In the genomic region with DNA sequence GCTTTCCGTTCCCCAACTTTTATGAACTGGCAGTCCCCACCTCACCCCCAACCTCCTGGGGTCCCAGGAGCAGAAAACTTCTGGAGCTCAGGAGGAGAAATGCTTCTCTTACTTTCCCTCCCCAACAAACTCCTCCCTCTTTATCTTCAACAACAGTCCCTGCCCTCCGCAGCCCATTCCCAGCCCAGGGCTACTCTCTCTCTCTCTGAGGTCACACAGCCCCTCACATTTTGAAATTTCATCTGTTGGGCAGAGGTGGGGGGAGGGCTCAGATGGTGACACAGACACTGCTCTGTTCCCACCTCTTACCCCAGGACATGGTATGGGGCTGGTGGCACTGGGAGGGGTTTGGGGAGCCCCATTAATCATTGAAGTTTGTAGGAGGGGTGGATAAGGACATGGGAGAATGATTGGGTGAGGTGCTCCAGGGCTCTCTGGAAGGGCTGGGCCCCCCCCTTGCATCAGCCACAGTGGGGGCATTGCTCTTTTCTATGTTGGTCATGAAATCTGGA, we compare ENCODE assay signal across 15 cellular contexts. TPM values are rescaled to one million over a fixed set of nuclear protein-coding genes. Genes with fewer than 3 reads are reported as not detected.
DNase-seq lines count a peak whose midpoint lies in the region; ATAC-seq and TF ChIP-seq lines count a peak whose summit lies in the region.
"Had no signal": no experiment of that assay in that cellular context is flagged by ENCODE, and none has a peak within 500 bp of the region (broad histone marks: within the 10 kb centered on the region; RNA-seq: fewer than 3 reads in every experiment).

No MANE protein-coding gene starts in this region.

- peaks cover 59% of the 10 kb centered on the region for H3K4me1 ChIP-seq in CD8-positive, alpha-beta T cell (ENCODE audit: insufficient read depth, low read length)
- H3K4me1 ChIP-seq in naive thymus-derived CD4-positive, alpha-beta T cell (ENCODE audit: control insufficient read depth in 2 of 2, insufficient read depth in 2 of 2, low read length in 2 of 2) = peaks cover 45 to 47% of the 10 kb centered on the region in 2 donors
- H3K4me1 ChIP-seq: Caco-2, neural progenitor cell had no signal

- peak overlapping the region; percentile 17 for H3K4me3 ChIP-seq in CD8-positive, alpha-beta T cell (ENCODE audit: low read depth, low read length)
- H3K4me3 ChIP-seq in H7 (ENCODE audit: insufficient read depth, low read depth, low read length) = no peak overlapping the region
- no peak overlapping the region for H3K4me3 ChIP-seq in naive thymus-derived CD4-positive, alpha-beta T cell (ENCODE audit: low read length)
- H3K4me3 ChIP-seq: neural progenitor cell, thoracic aorta had no signal

- peaks cover 4% of the 10 kb centered on the region for H3K36me3 ChIP-seq in CD8-positive, alpha-beta T cell (ENCODE audit: insufficient read depth, low read length)
- no peaks in the 10 kb centered on the region for H3K36me3 ChIP-seq in H7 (replicated peaks; ENCODE audit: control insufficient read depth, insufficient read depth, low read length)
- H3K36me3 ChIP-seq in naive thymus-derived CD4-positive, alpha-beta T cell (ENCODE audit: control insufficient read depth in 2 of 3, insufficient read depth in 3 of 3, low read length in 3 of 3) = peaks cover under 1 to 41% (median 5%) of the 10 kb centered on the region in 3 experiments
- H3K36me3 ChIP-seq: neural progenitor cell, thoracic aorta had no signal

- H3K27me3 Mint-ChIP-seq in CD8-positive, alpha-beta T cell (ENCODE audit: low read depth) = no peaks in the 10 kb centered on the region
- H3K27me3 Mint-ChIP-seq in activated T-cell treated with anti-CD3 and anti-CD28 coated beads, Interleukin-2, amount 50 U/mL, for 4 hours (ENCODE audit: low read depth) = no peaks in the 10 kb centered on the region
- H3K27me3 Mint-ChIP-seq in naive thymus-derived CD4-positive, alpha-beta T cell = no peaks in the 10 kb centered on the region
- H3K27me3 Mint-ChIP-seq in MCF 10A (ENCODE audit: insufficient read depth, unreplicated experiment) = no peaks in the 10 kb centered on the region

- CTCF ChIA-PET in CD8-positive, alpha-beta T cell (lab: Charles Lee) = interaction anchor here (0.9 to 1.3 kb wide), 2 partner anchors 24 to 30 kb away, joined by 4 to 6 read pairs; no protein-coding TSS in a partner anchor
- CTCF ChIA-PET in naive thymus-derived CD4-positive, alpha-beta T cell (lab: Charles Lee) = interaction anchor here (0.6 to 1.0 kb wide), 3 partner anchors 28 to 58 kb away, joined by 3 to 5 read pairs (median 3); no protein-coding TSS in a partner anchor
- CTCF ChIA-PET in MCF 10A (lab: Yijun Ruan, JAX) = no interaction called here

- BruUV-seq in MCF 10A (replicated peaks; lab: Mats Ljungman, UMichigan) = no TSS peak

- H3K27ac Mint-ChIP-seq in CD8-positive, alpha-beta T cell = peak overlapping the region; percentile 98
- peak overlapping the region; percentile 64 to 95 (median 93) for H3K27ac Mint-ChIP-seq in naive thymus-derived CD4-positive, alpha-beta T cell
- H3K27ac Mint-ChIP-seq in MCF 10A (ENCODE audit: low read depth, unreplicated experiment) = no peak overlapping the region
- H3K27ac Mint-ChIP-seq: neural progenitor cell had no signal

- H3K4me1 Mint-ChIP-seq in CD8-positive, alpha-beta T cell (ENCODE audit: low read depth) = peaks cover 78% of the 10 kb centered on the region
- peaks cover 80% of the 10 kb centered on the region for H3K4me1 Mint-ChIP-seq in activated T-cell treated with anti-CD3 and anti-CD28 coated beads, Interleukin-2, amount 50 U/mL, for 4 hours (ENCODE audit: low read depth)
- H3K4me1 Mint-ChIP-seq in naive thymus-derived CD4-positive, alpha-beta T cell = peaks cover 30 to 80% (median 74%) of the 10 kb centered on the region in 7 donors
- peaks cover 6% of the 10 kb centered on the region for H3K4me1 Mint-ChIP-seq in MCF 10A (ENCODE audit: insufficient read depth, unreplicated experiment)
- H3K4me1 Mint-ChIP-seq: neural progenitor cell had no signal

- H3K27me3 ChIP-seq in CD8-positive, alpha-beta T cell (ENCODE audit: insufficient read depth, low read length) = no peaks in the 10 kb centered on the region
- peaks cover 17% of the 10 kb centered on the region for H3K27me3 ChIP-seq in H7 (ENCODE audit: control insufficient read depth, insufficient read depth, low read length)
- H3K27me3 ChIP-seq in naive thymus-derived CD4-positive, alpha-beta T cell (ENCODE audit: control insufficient read depth in 2 of 2, insufficient read depth in 2 of 2, low read length in 2 of 2) = no peaks in the 10 kb centered on the region

- no peak for ATAC-seq in CD8-positive, alpha-beta T cell
- peak; percentile 12 to 16 for ATAC-seq in activated T-cell treated with anti-CD3 and anti-CD28 coated beads, Interleukin-2, amount 50 U/mL, for 4 hours
- ATAC-seq in naive thymus-derived CD4-positive, alpha-beta T cell = no peak
- no peak for ATAC-seq in GM19452 (IDR thresholded peaks at IDR 0.05; ENCODE audit: unreplicated experiment)

- H3K36me3 Mint-ChIP-seq in CD8-positive, alpha-beta T cell = peaks cover 55% of the 10 kb centered on the region
- H3K36me3 Mint-ChIP-seq in activated T-cell treated with anti-CD3 and anti-CD28 coated beads, Interleukin-2, amount 50 U/mL, for 4 hours (ENCODE audit: insufficient read depth) = peaks cover 19% of the 10 kb centered on the region
- H3K36me3 Mint-ChIP-seq in naive thymus-derived CD4-positive, alpha-beta T cell = peaks cover 3 to 50% (median 13%) of the 10 kb centered on the region in 5 donors
- no peaks in the 10 kb centered on the region for H3K36me3 Mint-ChIP-seq in MCF 10A (ENCODE audit: insufficient read depth, unreplicated experiment)
- H3K36me3 Mint-ChIP-seq: neural progenitor cell had no signal

- DNase-seq in CD8-positive, alpha-beta T cell = no peak
- DNase-seq in H7 (peak; percentile 46), SKM-1 (lab: John Stamatoyannopoulos, UW; ENCODE audit: unreplicated experiment) (no peak), MCF 10A (ENCODE audit: unreplicated experiment) (no peak), NCI-H2196 treated with DMSO at 0.1 percent for 48 hours (lab: John Stamatoyannopoulos, UW; ENCODE audit: unreplicated experiment) (no peak)
- no peak for DNase-seq in activated T-cell treated with anti-CD3 and anti-CD28 coated beads, Interleukin-2, amount 50 U/mL, for 4 hours
- peak in 1 of 9 donors; percentile 28 for DNase-seq in naive thymus-derived CD4-positive, alpha-beta T cell
- DNase-seq: aorta, Caco-2, GF-D8, GOT3, NCI-H226 had no signal

- H3K9me3 ChIP-seq in CD8-positive, alpha-beta T cell (ENCODE audit: low read length) = no peaks in the 10 kb centered on the region
- H3K9me3 ChIP-seq in naive thymus-derived CD4-positive, alpha-beta T cell (ENCODE audit: control insufficient read depth in 2 of 3, low read length in 3 of 3) = no peaks in the 10 kb centered on the region
- H3K9me3 ChIP-seq: Caco-2, thoracic aorta had no signal

- H3K9me3 Mint-ChIP-seq in CD8-positive, alpha-beta T cell = no peaks in the 10 kb centered on the region
- H3K9me3 Mint-ChIP-seq in activated T-cell treated with anti-CD3 and anti-CD28 coated beads, Interleukin-2, amount 50 U/mL, for 4 hours = no peaks in the 10 kb centered on the region
- no peaks in the 10 kb centered on the region for H3K9me3 Mint-ChIP-seq in naive thymus-derived CD4-positive, alpha-beta T cell
- no peaks in the 10 kb centered on the region for H3K9me3 Mint-ChIP-seq in MCF 10A (ENCODE audit: unreplicated experiment)
- H3K9me3 Mint-ChIP-seq: neural progenitor cell had no signal

- H3K27ac ChIP-seq in CD8-positive, alpha-beta T cell (ENCODE audit: low read depth, low read length) = no peak overlapping the region
- H3K27ac ChIP-seq in naive thymus-derived CD4-positive, alpha-beta T cell (ENCODE audit: low read depth, low read length) = peak overlapping the region; percentile 79
- H3K27ac ChIP-seq: neural progenitor cell, thoracic aorta had no signal

- H3K4me3 Mint-ChIP-seq in CD8-positive, alpha-beta T cell = peak overlapping the region; percentile 51
- H3K4me3 Mint-ChIP-seq in activated T-cell treated with anti-CD3 and anti-CD28 coated beads, Interleukin-2, amount 50 U/mL, for 4 hours = peak overlapping the region; percentile 55
- peak overlapping the region; percentile 56 to 99 (median 88) for H3K4me3 Mint-ChIP-seq in naive thymus-derived CD4-positive, alpha-beta T cell
- H3K4me3 Mint-ChIP-seq in MCF 10A (ENCODE audit: unreplicated experiment) = no peak overlapping the region
- H3K4me3 Mint-ChIP-seq: neural progenitor cell had no signal

- TF ChIP-seq CTCF in CD8-positive, alpha-beta T cell (IDR thresholded peaks at IDR 0.05) = no peak
- TF ChIP-seq CTCF in MCF 10A (IDR thresholded peaks at IDR 0.05; ENCODE audit: unreplicated experiment) = no peak

- intact Hi-C loops in CD8-positive, alpha-beta T cell (cut with DNase I, micrococcal nuclease) = loop anchor here in 1 of 2 experiments (2.0 kb wide), 1 partner anchor 13 kb away; no protein-coding TSS in a partner anchor
- intact Hi-C loops in naive thymus-derived CD4-positive, alpha-beta T cell (cut with micrococcal nuclease) = loop anchor here in 1 of 2 donors (2.0 kb wide), 1 partner anchor 13 kb away; no protein-coding TSS in a partner anchor
- intact Hi-C loops in MCF 10A (cut with micrococcal nuclease) = no loop called here

- POLR2A ChIA-PET in CD8-positive, alpha-beta T cell (lab: Charles Lee) = interaction anchor here (0.8 to 7.4 kb wide), 6 partner anchors 8 to 30 kb away, joined by 3 to 83 read pairs (median 4); no protein-coding TSS in a partner anchor
- POLR2A ChIA-PET in naive thymus-derived CD4-positive, alpha-beta T cell (lab: Charles Lee) = interaction anchor here (0.8 to 9.2 kb wide), 6 partner anchors 9 to 59 kb away, joined by 3 to 439 read pairs (median 34); no protein-coding TSS in a partner anchor
- POLR2A ChIA-PET in MCF 10A (lab: Yijun Ruan, JAX) = no interaction called here

RNA-seq across cellular contexts. Expression of a gene that starts 6.0 kb away (rescaled TPM):
- 100 to 1,000 TPM; 200 to 214 TPM for total RNA-seq in CD8-positive, alpha-beta T cell
- 6.9 and 18.1 TPM in 2 replicates for total RNA-seq in H7 (2014; rRNA removed; shearing (Covaris generic))
- total RNA-seq in activated T-cell treated with anti-CD3 and anti-CD28 coated beads, Interleukin-2, amount 50 U/mL, for 4 hours = 100 to 1,000 TPM in 1 of 3 donors, 10 to 100 TPM in 2; 97.6 to 123 (median 99.2) TPM
- total RNA-seq in naive thymus-derived CD4-positive, alpha-beta T cell = 100 to 1,000 TPM; 269 to 313 (median 283) TPM
- polyA plus RNA-seq in naive thymus-derived CD4-positive, alpha-beta T cell = 100 to 1,000 TPM in 1 of 2 donors, 10 to 100 TPM in 1; 74.9 to 174 TPM
- total RNA-seq in MCF 10A (2022) = 6.3 and 7.0 TPM in 2 replicates

Comparison
In these comparisons a context has a peak if more than half of its experiments do, and no peak if none do; other contexts are left out.
1. ATAC-seq: peak in activated T-cell treated with anti-CD3 and anti-CD28 coated beads, Interleukin-2, amount 50 U/mL, for 4 hours (2 of 2); none in CD8-positive, alpha-beta T cell (single experiment), naive thymus-derived CD4-positive, alpha-beta T cell (single experiment) and GM19452 (single experiment).